ENCODE assay signal across 17 cellular contexts in the genomic region with DNA sequence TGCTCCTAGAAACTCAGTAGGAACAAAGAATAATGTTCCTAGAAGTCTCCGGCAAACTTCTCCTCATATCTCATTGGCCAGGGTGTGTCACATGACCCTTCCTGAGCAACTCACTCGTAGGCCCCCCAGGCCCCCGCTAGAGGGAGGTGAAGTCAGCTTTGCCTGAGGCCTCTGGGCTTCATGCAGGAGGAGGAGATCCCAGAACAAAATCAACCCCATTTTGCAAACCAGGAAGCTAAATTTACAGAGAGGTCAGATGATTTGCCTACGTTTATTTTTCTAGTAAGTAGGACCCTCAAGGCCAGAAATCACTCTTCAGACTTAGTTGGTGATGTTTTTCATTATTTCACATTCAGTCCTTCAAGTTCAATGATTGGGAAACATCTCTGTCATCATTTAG.
DNase-seq lines count a peak whose midpoint lies in the region; ATAC-seq and TF ChIP-seq lines count a peak whose summit lies in the region.
"Had no signal": no experiment of that assay in that cellular context is flagged by ENCODE, and none has a peak within 500 bp of the region (broad histone marks: within the 10 kb centered on the region; RNA-seq: fewer than 3 reads in every experiment).

No MANE protein-coding gene starts in this region.

- H3K9me3 ChIP-seq in upper lobe of left lung, result no peaks in the 10 kb centered on the region

- no peaks in the 10 kb centered on the region for H3K36me3 ChIP-seq in upper lobe of left lung

- peak overlapping the region; percentile 77 for H3K27ac Mint-ChIP-seq in nephron progenitor cell
- no peak overlapping the region for H3K27ac Mint-ChIP-seq in naive thymus-derived CD8-positive, alpha-beta T cell
- H3K27ac Mint-ChIP-seq: activated B cell treated with CpG ODN at 0.5 μM for 24 hours, B cell had no signal

- DNase-seq in Jurkat, Clone E6-1 (ENCODE audit: low read depth, low spot score), result peak; percentile 14
- peak; percentile 8 for DNase-seq in amniotic epithelial cell (ENCODE audit: low read depth)
- peak; percentile 21 for DNase-seq in nephron progenitor cell
- DNase-seq in activated T-cell treated with anti-CD3 and anti-CD28 coated beads, Interleukin-2, amount 50 U/mL, for 4 hours, result no peak
- DNase-seq in naive thymus-derived CD8-positive, alpha-beta T cell, result no peak
- no peak for DNase-seq in upper lobe of left lung
- DNase-seq: activated B cell treated with CpG ODN at 0.5 μM for 24 hours; activated naive CD4-positive, alpha-beta T cell treated with Interleukin-2 at 50 U/mL for 16 hours; DMS153; hippocampal formation; NCI-H510A treated with DMSO at 0.1 percent for 48 hours; stimulated activated CD4-positive, alpha-beta T cell treated with anti-CD3 and anti-CD28 coated beads, Interleukin-12 subunit alpha, Interleukin-12 subunit beta, amount 100 ng/mL, for 4 hours; T-helper 1 cell had no signal

- no peaks in the 10 kb centered on the region for H3K9me3 Mint-ChIP-seq in nephron progenitor cell
- no peaks in the 10 kb centered on the region for H3K9me3 Mint-ChIP-seq in activated T-cell treated with anti-CD3 and anti-CD28 coated beads, Interleukin-2, amount 50 U/mL, for 4 hours
- H3K9me3 Mint-ChIP-seq in naive thymus-derived CD8-positive, alpha-beta T cell, result no peaks in the 10 kb centered on the region
- H3K9me3 Mint-ChIP-seq: activated B cell treated with CpG ODN at 0.5 μM for 24 hours had no signal

- no peaks in the 10 kb centered on the region for H3K4me1 ChIP-seq in upper lobe of left lung

- H3K4me1 Mint-ChIP-seq in nephron progenitor cell, result peaks cover 26% of the 10 kb centered on the region
- no peaks in the 10 kb centered on the region for H3K4me1 Mint-ChIP-seq in activated T-cell treated with anti-CD3 and anti-CD28 coated beads, Interleukin-2, amount 50 U/mL, for 4 hours (ENCODE audit: low read depth)
- no peaks in the 10 kb centered on the region for H3K4me1 Mint-ChIP-seq in naive thymus-derived CD8-positive, alpha-beta T cell

- 77 to 83% methylated on average over 4 of the region's 4 CpGs for WGBS in upper lobe of left lung, 2 donors

- POLR2A ChIA-PET in naive thymus-derived CD8-positive, alpha-beta T cell (lab: Charles Lee), result no interaction called here

- TF ChIP-seq POLR2A in upper lobe of left lung (IDR thresholded peaks at IDR 0.05), result no peak

- no peaks in the 10 kb centered on the region for H3K36me3 Mint-ChIP-seq in nephron progenitor cell (ENCODE audit: low read depth)
- no peaks in the 10 kb centered on the region for H3K36me3 Mint-ChIP-seq in activated T-cell treated with anti-CD3 and anti-CD28 coated beads, Interleukin-2, amount 50 U/mL, for 4 hours (ENCODE audit: insufficient read depth)
- no peaks in the 10 kb centered on the region for H3K36me3 Mint-ChIP-seq in naive thymus-derived CD8-positive, alpha-beta T cell

- no peak for TF ChIP-seq EP300 in upper lobe of left lung (IDR thresholded peaks at IDR 0.05)

- H3K4me3 ChIP-seq in GM12875 (ENCODE audit: low read depth, low read length), result no peak overlapping the region
- no peak overlapping the region for H3K4me3 ChIP-seq in Jurkat, Clone E6-1 (ENCODE audit: low read length)
- H3K4me3 ChIP-seq in upper lobe of left lung, result no peak overlapping the region

- H3K27ac ChIP-seq in upper lobe of left lung, result no peak overlapping the region
- H3K27ac ChIP-seq: RWPE1 had no signal

- H3K27me3 Mint-ChIP-seq in nephron progenitor cell (ENCODE audit: low read depth, poor library complexity), result peaks cover 6% of the 10 kb centered on the region
- peaks cover 6% of the 10 kb centered on the region for H3K27me3 Mint-ChIP-seq in activated T-cell treated with anti-CD3 and anti-CD28 coated beads, Interleukin-2, amount 50 U/mL, for 4 hours (ENCODE audit: low read depth)
- peaks cover 0 to 13% (median 4%) of the 10 kb centered on the region in 5 donors for H3K27me3 Mint-ChIP-seq in naive thymus-derived CD8-positive, alpha-beta T cell

- no peaks in the 10 kb centered on the region for H3K27me3 ChIP-seq in upper lobe of left lung

- peak; percentile 34; the same call in 1 of the 2 replicates for TF ChIP-seq CTCF in GM12875 (IDR thresholded peaks at IDR 0.05; ENCODE audit: borderline replicate concordance, insufficient read depth, low read depth, low read length)
- TF ChIP-seq CTCF in nephron progenitor cell (IDR thresholded peaks at IDR 0.05), result no peak
- TF ChIP-seq CTCF in upper lobe of left lung (IDR thresholded peaks at IDR 0.05), result no peak

- no peak for ATAC-seq in activated T-cell treated with anti-CD3 and anti-CD28 coated beads, Interleukin-2, amount 50 U/mL, for 4 hours
- ATAC-seq in naive thymus-derived CD8-positive, alpha-beta T cell, result no peak
- ATAC-seq in GM19035 (IDR thresholded peaks at IDR 0.05; ENCODE audit: unreplicated experiment), result no peak
- no peak for ATAC-seq in upper lobe of left lung (ENCODE audit: low FRiP score in 2 of 2)

- no peak overlapping the region for H3K4me3 Mint-ChIP-seq in nephron progenitor cell
- no peak overlapping the region for H3K4me3 Mint-ChIP-seq in activated T-cell treated with anti-CD3 and anti-CD28 coated beads, Interleukin-2, amount 50 U/mL, for 4 hours
- H3K4me3 Mint-ChIP-seq in naive thymus-derived CD8-positive, alpha-beta T cell, result no peak overlapping the region
- H3K4me3 Mint-ChIP-seq: activated B cell treated with CpG ODN at 0.5 μM for 24 hours, B cell had no signal

Comparison
In these comparisons a context has a peak if more than half of its experiments do, and no peak if none do; other contexts are left out.
1. DNase-seq: peak in Jurkat, Clone E6-1 (single experiment), amniotic epithelial cell (single experiment) and nephron progenitor cell (single experiment); none in activated T-cell treated with anti-CD3 and anti-CD28 coated beads, Interleukin-2, amount 50 U/mL, for 4 hours (single experiment), naive thymus-derived CD8-positive, alpha-beta T cell (0 of 10) and upper lobe of left lung (0 of 2).